In genomic region chr11:133936136-133936535, GRCh38 we compare ENCODE assay signal across 22 cellular contexts. TPM values are rescaled to one million over a fixed set of nuclear protein-coding genes. Genes with fewer than 3 reads are reported as not detected.
"Had no signal": no experiment of that assay in that cellular context is flagged by ENCODE, and none has a peak within 500 bp of the region (broad histone marks: within the 10 kb centered on the region; RNA-seq: fewer than 3 reads in every experiment).

No MANE protein-coding gene starts in this region.

- H3K27me3 Mint-ChIP-seq: activated CD8-positive, alpha-beta memory T cell treated with anti-CD3 and anti-CD28 coated beads, Interleukin-2, amount 10 ng/mL, durations not matched to agents 7 days and 5 days; activated naive CD8-positive, alpha-beta T cell treated with anti-CD3 and anti-CD28 coated beads for 36 hours; effector memory CD8-positive, alpha-beta T cell; naive thymus-derived CD4-positive, alpha-beta T cell; type B pancreatic cell had no signal

- H3K36me3 ChIP-seq: neutrophil, pancreas, right lobe of liver had no signal

- DNase-seq: activated CD4-positive, alpha-beta T cell treated with anti-CD3 and anti-CD28 coated beads for 1 hour; activated CD4-positive, alpha-beta T cell treated with anti-CD3 and anti-CD28 coated beads, Interleukin-2, amount 50 U/mL, for 48 hours; activated CD8-positive, alpha-beta memory T cell treated with anti-CD3 and anti-CD28 coated beads, Interleukin-2, amount 10 ng/mL, durations not matched to agents 7 days and 5 days; activated naive CD4-positive, alpha-beta T cell; activated naive CD8-positive, alpha-beta T cell treated with anti-CD3 and anti-CD28 coated beads for 36 hours; amygdala; body of pancreas; effector memory CD8-positive, alpha-beta T cell; foreskin fibroblast; hippocampal formation; left cardiac atrium; mesenchymal stem cell; naive thymus-derived CD4-positive, alpha-beta T cell; right lobe of liver; small intestine; stimulated activated CD4-positive, alpha-beta T cell treated with anti-CD3 and anti-CD28 coated beads, Interleukin-4, amount 100 ng/mL, for 1 hour; testis had no signal

- H3K36me3 Mint-ChIP-seq: type B pancreatic cell had no signal

- H3K4me1 ChIP-seq: body of pancreas, pancreas, right lobe of liver, testis had no signal

- H3K27me3 ChIP-seq: body of pancreas, neutrophil, pancreas, right lobe of liver, testis had no signal

- H3K27ac Mint-ChIP-seq: activated CD8-positive, alpha-beta memory T cell treated with anti-CD3 and anti-CD28 coated beads, Interleukin-2, amount 10 ng/mL, durations not matched to agents 7 days and 5 days; activated naive CD8-positive, alpha-beta T cell treated with anti-CD3 and anti-CD28 coated beads for 36 hours; effector memory CD8-positive, alpha-beta T cell; type B pancreatic cell had no signal

- H3K9me3 ChIP-seq: body of pancreas, neutrophil, pancreas, right lobe of liver, testis had no signal

- H3K4me3 Mint-ChIP-seq: activated CD8-positive, alpha-beta memory T cell treated with anti-CD3 and anti-CD28 coated beads, Interleukin-2, amount 10 ng/mL, durations not matched to agents 7 days and 5 days; activated naive CD8-positive, alpha-beta T cell treated with anti-CD3 and anti-CD28 coated beads for 36 hours; effector memory CD8-positive, alpha-beta T cell; naive thymus-derived CD4-positive, alpha-beta T cell; type B pancreatic cell had no signal

- H3K27ac ChIP-seq: body of pancreas, neutrophil, pancreas, right lobe of liver, testis, VCaP had no signal

- ATAC-seq: activated CD8-positive, alpha-beta memory T cell treated with anti-CD3 and anti-CD28 coated beads, Interleukin-2, amount 10 ng/mL, durations not matched to agents 7 days and 5 days; body of pancreas; effector memory CD8-positive, alpha-beta T cell; left cardiac atrium; pancreas; right lobe of liver had no signal

- H3K9me3 Mint-ChIP-seq: activated naive CD8-positive, alpha-beta T cell treated with anti-CD3 and anti-CD28 coated beads for 36 hours; effector memory CD8-positive, alpha-beta T cell; type B pancreatic cell had no signal

- H3K4me3 ChIP-seq: body of pancreas, pancreas, right lobe of liver, testis had no signal

RNA-seq across cellular contexts. Expression of gene IGSF9B, which starts 20.6 kb away (rescaled TPM):
- total RNA-seq: dermis microvascular lymphatic vessel endothelial cell had no signal
